ENCODE assay signal across 26 cellular contexts in genomic region chr9:18594837-18595236, GRCh38.
"Had no signal": no experiment of that assay in that cellular context is flagged by ENCODE, and none has a peak within 500 bp of the region (broad histone marks: within the 10 kb centered on the region; RNA-seq: fewer than 3 reads in every experiment).

No MANE protein-coding gene starts in this region.

- H3K27ac ChIP-seq: brain microvascular endothelial cell, colonic mucosa had no signal

- H3K36me3 ChIP-seq: brain microvascular endothelial cell, colonic mucosa had no signal

- ATAC-seq: activated CD4-positive, alpha-beta T cell treated with anti-CD3 and anti-CD28 coated beads for 36 hours; activated CD8-positive, alpha-beta memory T cell treated with anti-CD3 and anti-CD28 coated beads, Interleukin-2, amount 10 ng/mL, durations not matched to agents 7 days and 5 days; activated CD8-positive, alpha-beta T cell treated with anti-CD3 and anti-CD28 coated beads, Interleukin-2, amount 10 ng/mL, durations not matched to agents 7 days and 5 days; activated naive CD4-positive, alpha-beta T cell treated with anti-CD3 and anti-CD28 coated beads, Interleukin-2, amount 50 U/mL, for 72 hours; activated T-cell treated with anti-CD3 and anti-CD28 coated beads, Interleukin-2, amount 50 U/mL, for 72 hours; esophagus mucosa; gastroesophageal sphincter had no signal

- H3K9me3 ChIP-seq: colonic mucosa had no signal

- H3K4me3 ChIP-seq: colonic mucosa, gastroesophageal sphincter had no signal

- H3K4me1 ChIP-seq: colonic mucosa had no signal

- FAIRE-seq: astrocyte, endometrium, endothelial cell of umbilical vein had no signal

- DNase-seq: activated CD4-positive, alpha-beta memory T cell treated with anti-CD3 and anti-CD28 coated beads for 36 hours; activated CD4-positive, alpha-beta T cell treated with anti-CD3 and anti-CD28 coated beads for 36 hours; activated CD4-positive, alpha-beta T cell treated with anti-CD3 and anti-CD28 coated beads, Interleukin-2, amount 10 ng/mL, durations not matched to agents 24 days and 14 days; activated CD4-positive, CD25-positive, alpha-beta regulatory T cell; activated CD4-positive, CD25-positive, alpha-beta regulatory T cell treated with anti-CD3 and anti-CD28 coated beads, Interleukin-2, amount 50 U/mL, for 72 hours; activated CD8-positive, alpha-beta memory T cell treated with anti-CD3 and anti-CD28 coated beads, Interleukin-2, amount 10 ng/mL, durations not matched to agents 7 days and 5 days; activated CD8-positive, alpha-beta memory T cell treated with anti-CD3 and anti-CD28 coated beads, Interleukin-2, amount 50 U/mL, for 4 hours; activated CD8-positive, alpha-beta T cell treated with anti-CD3 and anti-CD28 coated beads, Interleukin-2, amount 10 ng/mL, durations not matched to agents 7 days and 5 days; activated gamma-delta T cell; activated naive CD4-positive, alpha-beta T cell; activated naive CD4-positive, alpha-beta T cell treated with anti-CD3 and anti-CD28 coated beads, Interleukin-2, amount 10 ng/mL, durations not matched to agents 7 days and 5 days; activated naive CD8-positive, alpha-beta T cell treated with anti-CD3 and anti-CD28 coated beads, Interleukin-2, amount 10 ng/mL, durations not matched to agents 7 days and 5 days; activated T-cell treated with anti-CD3 and anti-CD28 coated beads for 4 hours; activated T-cell treated with anti-CD3 and anti-CD28 coated beads, Interleukin-2, amount 50 U/mL, for 24 hours; activated T-cell treated with anti-CD3 and anti-CD28 coated beads, Interleukin-2, amount 50 U/mL, for 72 hours; brain microvascular endothelial cell; colonic mucosa; effector CD8-positive, alpha-beta T cell; foreskin melanocyte; T-helper 2 cell had no signal

- H3K27me3 ChIP-seq: brain microvascular endothelial cell, colonic mucosa, gastroesophageal sphincter had no signal
